8 cellular contexts compared by ENCODE assay signal in the genomic region with DNA sequence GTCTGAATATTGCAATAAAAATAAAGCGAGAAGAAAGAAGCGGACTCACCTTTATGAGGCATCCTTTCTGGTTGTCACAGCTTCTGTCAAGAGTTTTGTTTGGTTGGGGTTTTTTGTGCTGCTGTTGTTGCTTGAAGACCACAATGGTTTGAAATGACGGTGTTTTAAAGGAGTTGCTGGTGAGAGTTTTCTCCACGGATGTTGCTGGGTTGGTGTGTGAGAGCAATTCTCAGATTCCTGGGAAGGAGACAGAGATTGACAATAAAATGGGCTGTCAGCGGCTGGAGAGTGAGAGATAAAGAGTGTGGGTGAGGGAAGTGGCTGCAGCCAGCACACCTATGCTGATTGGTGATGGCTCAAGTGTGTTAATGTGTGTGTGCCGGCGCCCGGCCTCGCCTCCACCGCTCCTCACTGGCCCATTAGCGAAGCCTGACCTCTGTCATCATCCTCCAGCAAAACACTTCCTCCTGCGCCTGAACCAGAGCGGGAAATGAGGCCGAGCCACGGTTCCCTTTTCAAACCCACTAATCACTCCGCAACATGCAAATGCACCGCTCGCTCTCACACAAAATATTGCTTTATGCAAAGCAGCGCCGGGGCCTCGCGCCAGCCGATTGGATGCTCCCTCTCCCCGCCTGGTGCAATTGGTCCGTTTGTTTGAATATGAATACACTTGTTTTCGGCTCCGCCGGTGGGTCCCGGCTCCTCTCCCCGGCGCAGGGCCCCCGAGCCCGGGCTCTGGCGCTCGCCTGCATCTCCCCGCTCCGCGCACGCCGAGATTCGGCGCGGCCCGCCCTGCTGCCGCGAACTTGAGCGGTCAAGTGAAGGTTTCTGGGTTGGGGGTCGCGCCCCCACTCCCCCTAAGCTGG. TPM values are rescaled to one million over a fixed set of nuclear protein-coding genes. Genes with fewer than 3 reads are reported as not detected.
DNase-seq lines count a peak whose midpoint lies in the region; ATAC-seq and TF ChIP-seq lines count a peak whose summit lies in the region.

A gene (minus strand): TSS at position 544 of the 869 bp plus-strand sequence. CDS start 4,911 bp downstream, outside the sequence.

- H3K4me3 ChIP-seq in HUES6 (ENCODE audit: low read depth, low read length) (peak within 1 kb of the TSS; percentile 51), PC-9 (peak within 1 kb of the TSS; percentile 89), brain microvascular endothelial cell (ENCODE audit: low read depth, low read length) (peak within 1 kb of the TSS; percentile 41), skeletal muscle cell (ENCODE audit: low read depth, low read length) (peak within 1 kb of the TSS; percentile 28)

- CTCF ChIA-PET in PC-9 (lab: Charles Lee) = no interaction called here

- intact Hi-C loops in PC-9 (cut with micrococcal nuclease; ENCODE audit: unreplicated experiment) = loop anchor here (2.0 to 5.0 kb wide), 3 partner anchors 166 to 302 kb away; a partner anchor contains a TSS

- H3K9ac ChIP-seq in HUES6 (ENCODE audit: low read length) = no peak within 1 kb of the TSS

- peaks cover 39% of the 10 kb centered on the region for H3K79me2 ChIP-seq in PC-9 (ENCODE audit: low read depth)

- TF ChIP-seq CTCF in PC-9 (conservative IDR thresholded peaks at IDR 0.05) (0 out of 2 replicates have a peak, but pooled peaks have one; percentile 16), brain microvascular endothelial cell (IDR thresholded peaks at IDR 0.05; ENCODE audit: low read depth, low read length, missing control alignments) (no peak)

- no peak within 1 kb of the TSS for H3K27ac ChIP-seq in HUES6 (ENCODE audit: low read depth, low read length)
- peak within 1 kb of the TSS; percentile 77 for H3K27ac ChIP-seq in PC-9
- H3K27ac ChIP-seq in brain microvascular endothelial cell = no peak within 1 kb of the TSS

- BruUV-seq in PC-9 (replicated peaks; lab: Mats Ljungman, UMichigan) = no TSS peak

- no peaks in the 10 kb centered on the region for H4K20me1 ChIP-seq in PC-9 (ENCODE audit: insufficient read depth)

- ATAC-seq in GM21529 (IDR thresholded peaks at IDR 0.05; ENCODE audit: unreplicated experiment) (peak; percentile 65), GM19455 (IDR thresholded peaks at IDR 0.05; ENCODE audit: unreplicated experiment) (no peak)

- peaks cover 54% of the 10 kb centered on the region for H3K4me1 ChIP-seq in HUES6 (ENCODE audit: control insufficient read depth, insufficient read depth, low read length)
- H3K4me1 ChIP-seq in PC-9 (replicated peaks; ENCODE audit: insufficient read depth) = peaks cover 28% of the 10 kb centered on the region

- in situ Hi-C loops in brain microvascular endothelial cell (cut with HindIII; ENCODE audit: low pct_ligation_motif_present, low sequenced_read_pairs) = no loop called here

- POLR2A ChIA-PET in PC-9 (lab: Charles Lee; ENCODE audit: unreplicated experiment) = no interaction called here

- DNase-seq in GDM1 (lab: John Stamatoyannopoulos, UW) (peak; percentile 34), PC-9 (peak; percentile 95 to 98), brain microvascular endothelial cell (peak; percentile 9), inferior parietal cortex (ENCODE audit: extremely low spot score) (peak; percentile 62), skeletal muscle cell (ENCODE audit: low read depth) (no peak)

- H3K27me3 ChIP-seq in HUES6 (ENCODE audit: control insufficient read depth, insufficient read depth, low read length) (peaks cover 99% of the 10 kb centered on the region), PC-9 (ENCODE audit: insufficient read depth, low read depth) (no peaks in the 10 kb centered on the region), brain microvascular endothelial cell (replicated peaks) (peaks cover 95% of the 10 kb centered on the region)

- no peaks in the 10 kb centered on the region for H3K9me2 ChIP-seq in PC-9 (ENCODE audit: insufficient read depth)

- no peaks in the 10 kb centered on the region for H3K9me3 ChIP-seq in HUES6 (ENCODE audit: control insufficient read depth, insufficient read depth, low read depth, low read length)
- H3K9me3 ChIP-seq in PC-9 (ENCODE audit: insufficient read depth, low read depth) = no peaks in the 10 kb centered on the region

- no peaks in the 10 kb centered on the region for H3K36me3 ChIP-seq in HUES6 (ENCODE audit: control insufficient read depth, insufficient read depth, low read length)
- H3K36me3 ChIP-seq in PC-9 (ENCODE audit: low read depth) = no peaks in the 10 kb centered on the region
- no peaks in the 10 kb centered on the region for H3K36me3 ChIP-seq in brain microvascular endothelial cell (replicated peaks)

- peak within 1 kb of the TSS; percentile 94 for H3K4me2 ChIP-seq in PC-9

- H3F3A ChIP-seq in PC-9 (ENCODE audit: insufficient read depth, low read depth) = peaks cover 15% of the 10 kb centered on the region

- H2AFZ ChIP-seq in PC-9 = peak within 1 kb of the TSS; percentile 91

RNA-seq across cellular contexts. Expression of the gene that starts here (rescaled TPM):
- 19.8 and 29.0 TPM in 2 replicates for total RNA-seq in PC-9 (2021)

Comparison
In these comparisons a context has a peak if more than half of its experiments do, and no peak if none do; other contexts are left out.
1. H3K4me3 ChIP-seq: peak in every context shown above with its lines; median percentile 89 in PC-9; 51 in HUES6; 41 in brain microvascular endothelial cell; 28 in skeletal muscle cell.